20 cellular contexts compared by ENCODE assay signal in genomic region chr3:40583691-40584090, GRCh38.
"Had no signal": no experiment of that assay in that cellular context is flagged by ENCODE, and none has a peak within 500 bp of the region (broad histone marks: within the 10 kb centered on the region; RNA-seq: fewer than 3 reads in every experiment).

No MANE protein-coding gene starts in this region.

- H3K4me1 ChIP-seq: pancreas had no signal

- DNase-seq: activated CD4-positive, alpha-beta T cell treated with anti-CD3 and anti-CD28 coated beads, Interleukin-2, amount 10 ng/mL, durations not matched to agents 24 days and 14 days; activated CD8-positive, alpha-beta T cell treated with anti-CD3 and anti-CD28 coated beads for 36 hours; activated naive CD4-positive, alpha-beta T cell treated with anti-CD3 and anti-CD28 coated beads for 36 hours; activated T-cell treated with anti-CD3 and anti-CD28 coated beads, Interleukin-2, amount 50 U/mL, for 4 hours; central memory CD4-positive, alpha-beta T cell; erythroblast; head of caudate nucleus; left lung; mesenchymal stem cell; naive thymus-derived CD8-positive, alpha-beta T cell; spleen; stimulated activated naive B cell treated with anti-CD40 and anti-IgM and Interleukin-4, amounts not matched to agents 10 μg/mL and 1 μg/mL and 100 μg/mL, for 72 hours; T1000; tibial artery had no signal

- FAIRE-seq: colon, frontal cortex, keratinocyte, pancreas had no signal

- H3K4me3 ChIP-seq: left lung, pancreas, spleen, tibial artery, vagina had no signal

- H3K27ac ChIP-seq: left lung, neutrophil, pancreas, tibial artery had no signal

- H3K9me3 ChIP-seq: left lung, neutrophil, pancreas, spleen, tibial artery, vagina had no signal

- H3K36me3 ChIP-seq: left lung, neutrophil, pancreas, spleen, tibial artery, vagina had no signal

- H3K27me3 ChIP-seq: left lung, pancreas, vagina had no signal
